Comparison of ENCODE assay signal across 26 cellular contexts in the genomic region with DNA sequence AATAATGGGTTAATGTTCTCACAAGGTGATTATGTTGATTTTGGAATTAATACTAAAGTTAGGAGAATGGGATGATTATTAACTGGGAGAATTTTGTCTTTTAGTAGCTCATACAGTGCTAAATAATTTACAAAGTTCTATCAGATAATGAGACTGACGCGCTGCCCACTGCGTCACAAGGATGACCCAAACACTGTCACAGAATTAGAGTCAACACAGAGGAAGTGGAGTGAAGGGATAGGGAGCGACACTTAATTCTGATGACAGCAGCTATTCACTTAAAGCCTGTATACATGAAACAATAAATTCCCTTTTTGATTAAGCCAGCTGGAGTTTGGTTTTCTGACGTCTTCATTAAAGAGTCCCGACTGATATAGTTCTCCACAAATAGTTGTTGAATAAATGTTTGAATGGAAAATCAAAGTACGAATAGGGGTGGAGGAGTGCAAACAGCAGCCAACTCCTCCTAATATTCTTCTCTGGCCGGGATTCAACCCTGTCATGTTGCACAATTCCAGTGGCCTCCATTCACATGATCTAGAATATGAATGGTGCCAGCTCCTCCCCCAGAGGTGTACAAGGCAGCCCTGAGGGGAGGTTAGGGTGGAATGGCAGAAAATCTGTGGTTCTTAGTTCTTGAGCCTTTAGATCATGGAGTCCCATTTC.
DNase-seq lines count a peak whose midpoint lies in the region; ATAC-seq, FAIRE-seq and TF ChIP-seq lines count a peak whose summit lies in the region.
"Had no signal": no experiment of that assay in that cellular context is flagged by ENCODE, and none has a peak within 500 bp of the region (broad histone marks: within the 10 kb centered on the region; RNA-seq: fewer than 3 reads in every experiment).

No MANE protein-coding gene starts in this region.

- H3K4me2 ChIP-seq in A549: no peak overlapping the region
- H3K4me2 ChIP-seq: SK-N-SH had no signal

- H3K4me3 ChIP-seq in A549: no peak overlapping the region
- no peak overlapping the region for H3K4me3 ChIP-seq in foreskin fibroblast (ENCODE audit: low read depth in 1 of 2, low read length in 2 of 2)
- H3K4me3 ChIP-seq: gastrocnemius medialis, tibial nerve had no signal

- ATAC-seq in A549: no peak
- ATAC-seq in left lobe of liver: peak; percentile 70
- no peak for ATAC-seq in GM18867 (IDR thresholded peaks at IDR 0.05; ENCODE audit: unreplicated experiment)
- ATAC-seq: naive thymus-derived CD4-positive, alpha-beta T cell; stimulated activated naive CD8-positive, alpha-beta T cell treated with anti-CD3 and anti-CD28 coated beads, Interleukin-15, amount 100 ng/mL, for 72 hours; T-helper 17 cell had no signal

- 0 out of 3 replicates have a peak, but pooled peaks cover 5% of the 10 kb centered on the region for H3K9me3 ChIP-seq in A549
- H3K9me3 ChIP-seq: gastrocnemius medialis, SK-N-SH, tibial nerve had no signal

- TF ChIP-seq RAD21 in A549 (conservative IDR thresholded peaks at IDR 0.05 in 1 of 2, IDR thresholded peaks at IDR 0.05 in 1 of 2): no peak

- no peak for TF ChIP-seq EP300 in A549 (IDR thresholded peaks at IDR 0.05)

- peaks cover 38% of the 10 kb centered on the region for H3K4me1 ChIP-seq in A549

- DNase-seq in A549 (ENCODE audit: low read depth in 1 of 2, low spot score in 1 of 2): no peak
- peak; percentile 39 for DNase-seq in amniotic epithelial cell (ENCODE audit: low read depth)
- DNase-seq in foreskin fibroblast: peak; percentile 15 to 50
- DNase-seq in left lobe of liver (ENCODE audit: low spot score): peak; percentile 89
- DNase-seq in OCI-M2 (lab: John Stamatoyannopoulos, UW; ENCODE audit: unreplicated experiment): no peak
- no peak for DNase-seq in SK-N-DZ (ENCODE audit: low spot score)
- no peak for DNase-seq in RCC 7860 (ENCODE audit: low spot score)
- DNase-seq: activated CD4-positive, alpha-beta T cell treated with anti-CD3 and anti-CD28 coated beads for 4 hours; activated effector memory CD4-positive, alpha-beta T cell treated with anti-CD3 and anti-CD28 coated beads, Interleukin-2, amount 50 U/mL, for 16 hours; activated naive CD8-positive, alpha-beta T cell treated with anti-CD3 and anti-CD28 coated beads for 36 hours; activated T-cell treated with anti-CD3 and anti-CD28 coated beads, Interleukin-2, amount 50 U/mL, for 1 hour; CD8-positive, alpha-beta memory T cell; H7; hypothalamus; immature natural killer cell; naive thymus-derived CD4-positive, alpha-beta T cell; NCI-H1092; NCI-H187; SK-N-SH; small intestine; stimulated activated CD8-positive, alpha-beta memory T cell treated with anti-CD3 and anti-CD28 coated beads, Interleukin-4, amount 100 ng/mL, for 48 hours; stimulated activated naive CD8-positive, alpha-beta T cell treated with anti-CD3 and anti-CD28 coated beads, Interleukin-15, amount 100 ng/mL, for 72 hours; T-helper 17 cell had no signal

- CTCF ChIA-PET in A549 (lab: Yijun Ruan, JAX): interaction anchor here (1.1 to 2.6 kb wide), 2 partner anchors 43 kb away, joined by 4 to 10 read pairs; no protein-coding TSS in a partner anchor

- no peak for TF ChIP-seq POLR2A in A549 (IDR thresholded peaks at IDR 0.05; ENCODE audit: low read length)

- 0 out of 6 replicates have a peak overlapping the region, but pooled peaks of 1 of the 2 experiments have one; percentile 27 for H3K27ac ChIP-seq in A549
- H3K27ac ChIP-seq: gastrocnemius medialis, tibial nerve had no signal

- no peak for TF ChIP-seq CTCF in A549 (IDR thresholded peaks at IDR 0.05)
- TF ChIP-seq CTCF in foreskin fibroblast (IDR thresholded peaks at IDR 0.05; ENCODE audit: low read depth, low read length): no peak

- 91% methylated on average over 8 of the region's 8 CpGs for WGBS in A549 (ENCODE audit: missing lambda C conversion rate)

- POLR2A ChIA-PET in A549 (lab: Yijun Ruan, JAX): no interaction called here

- FAIRE-seq in A549 (lab: Jason Lieb, UNC) (no peak), RCC 7860 (lab: Jason Lieb, UNC) (no peak)
- FAIRE-seq: small intestine had no signal

TF ChIP-seq in A549, 52 proteins besides CTCF, POLR2A, EP300 and RAD21:
- TF ChIP-seq ESRRA (IDR thresholded peaks at IDR 0.05; ENCODE audit: borderline replicate concordance, low read length) (no peak), NPAS2 (CRISPR knock-in tag; IDR thresholded peaks at IDR 0.05; ENCODE audit: borderline replicate concordance) (no peak), FOSB (CRISPR knock-in tag; IDR thresholded peaks at IDR 0.05) (no peak), MAZ (IDR thresholded peaks at IDR 0.05; ENCODE audit: borderline replicate concordance, low read depth, low read length) (no peak), CEBPB (IDR thresholded peaks at IDR 0.05) (peak; percentile 9 to 51; a peak in 2 of 4 replicates)
- TF ChIP-seq, protein P1, sequence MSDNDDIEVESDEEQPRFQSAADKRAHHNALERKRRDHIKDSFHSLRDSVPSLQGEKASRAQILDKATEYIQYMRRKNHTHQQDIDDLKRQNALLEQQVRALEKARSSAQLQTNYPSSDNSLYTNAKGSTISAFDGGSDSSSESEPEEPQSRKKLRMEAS (IDR thresholded peaks at IDR 0.05): no peak
- TF ChIP-seq, protein P2, sequence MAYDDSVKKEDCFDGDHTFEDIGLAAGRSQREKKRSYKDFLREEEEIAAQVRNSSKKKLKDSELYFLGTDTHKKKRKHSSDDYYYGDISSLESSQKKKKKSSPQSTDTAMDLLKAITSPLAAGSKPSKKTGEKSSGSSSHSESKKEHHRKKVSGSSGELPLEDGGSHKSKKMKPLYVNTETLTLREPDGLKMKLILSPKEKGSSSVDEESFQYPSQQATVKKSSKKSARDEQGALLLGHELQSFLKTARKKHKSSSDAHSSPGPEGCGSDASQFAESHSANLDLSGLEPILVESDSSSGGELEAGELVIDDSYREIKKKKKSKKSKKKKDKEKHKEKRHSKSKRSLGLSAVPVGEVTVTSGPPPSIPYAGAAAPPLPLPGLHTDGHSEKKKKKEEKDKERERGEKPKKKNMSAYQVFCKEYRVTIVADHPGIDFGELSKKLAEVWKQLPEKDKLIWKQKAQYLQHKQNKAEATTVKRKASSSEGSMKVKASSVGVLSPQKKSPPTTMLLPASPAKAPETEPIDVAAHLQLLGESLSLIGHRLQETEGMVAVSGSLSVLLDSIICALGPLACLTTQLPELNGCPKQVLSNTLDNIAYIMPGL (CRISPR knock-in tag; IDR thresholded peaks at IDR 0.05; ENCODE audit: borderline replicate concordance): no peak

Comparison
In these comparisons a context has a peak if more than half of its experiments do, and no peak if none do; other contexts are left out.
1. DNase-seq: peak in amniotic epithelial cell (single experiment), foreskin fibroblast (2 of 2) and left lobe of liver (single experiment); none in A549 (0 of 2), OCI-M2 (single experiment), SK-N-DZ (single experiment) and RCC 7860 (single experiment).